Comparison of ENCODE assay signal across 11 cellular contexts in the genomic region with DNA sequence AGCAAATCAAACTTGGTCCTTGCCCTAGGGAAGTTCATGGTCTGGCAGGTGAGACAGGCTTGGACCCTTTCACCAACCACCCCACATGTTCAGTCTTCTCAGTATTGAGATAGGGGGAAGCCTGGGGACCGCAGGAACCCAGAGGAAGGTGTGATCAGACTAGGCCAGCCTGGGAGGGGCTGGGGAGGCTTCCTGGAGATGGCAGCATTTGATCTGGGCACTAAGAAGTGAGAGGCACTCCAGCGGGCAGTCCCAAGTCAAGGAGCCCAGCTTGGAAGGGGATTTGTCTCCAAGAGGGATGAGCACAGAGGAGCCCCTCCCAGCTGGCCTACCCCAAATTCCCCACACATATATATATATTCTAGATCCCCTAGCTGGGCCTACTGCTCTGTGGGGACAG. TPM values are rescaled to one million over a fixed set of nuclear protein-coding genes. Genes with fewer than 3 reads are reported as not detected.
DNase-seq lines count a peak whose midpoint lies in the region; ATAC-seq and TF ChIP-seq lines count a peak whose summit lies in the region.
"Had no signal": no experiment of that assay in that cellular context is flagged by ENCODE, and none has a peak within 500 bp of the region (broad histone marks: within the 10 kb centered on the region; RNA-seq: fewer than 3 reads in every experiment).

No MANE protein-coding gene starts in this region.

- H3K36me3 Mint-ChIP-seq in activated CD4-positive, alpha-beta T cell treated with anti-CD3 and anti-CD28 coated beads for 36 hours (ENCODE audit: low read depth) = no peaks in the 10 kb centered on the region
- no peaks in the 10 kb centered on the region for H3K36me3 Mint-ChIP-seq in T-cell

- DNase-seq in activated CD4-positive, alpha-beta T cell treated with anti-CD3 and anti-CD28 coated beads for 36 hours = no peak
- DNase-seq in activated CD4-positive, alpha-beta T cell treated with anti-CD3 and anti-CD28 coated beads, Interleukin-2, amount 50 U/mL, for 4 hours = no peak
- DNase-seq in T-cell (no peak), spleen (peak; percentile 70), foreskin fibroblast (no peak), NCI-H345 (lab: John Stamatoyannopoulos, UW) (no peak), NCI-H2107 treated with DMSO at 0.1 percent for 48 hours (lab: John Stamatoyannopoulos, UW; ENCODE audit: unreplicated experiment) (no peak)
- DNase-seq: EL had no signal

- H3K9me3 ChIP-seq in gastroesophageal sphincter (no peaks in the 10 kb centered on the region), spleen (no peaks in the 10 kb centered on the region)
- H3K9me3 ChIP-seq: A549, pancreas had no signal

- no peak for TF ChIP-seq EP300 in gastroesophageal sphincter (IDR thresholded peaks at IDR 0.05)

- H3K27me3 ChIP-seq in gastroesophageal sphincter (peaks cover 14% of the 10 kb centered on the region), spleen (replicated peaks in 1 of 7) (peaks cover 0 to 32% (median 7%) of the 10 kb centered on the region in 7 donors)

- POLR2A ChIA-PET in activated CD4-positive, alpha-beta T cell treated with anti-CD3 and anti-CD28 coated beads for 36 hours (lab: Charles Lee) = no interaction called here
- POLR2A ChIA-PET in T-cell (lab: Charles Lee) = no interaction called here

- peak; percentile 21 for ATAC-seq in activated CD4-positive, alpha-beta T cell treated with anti-CD3 and anti-CD28 coated beads for 36 hours
- ATAC-seq in T-cell (replicated peaks in 1 of 4) (peak in 3 of 4 experiments; percentile 33 to 37 (median 35)), gastroesophageal sphincter (no peak)
- ATAC-seq: A549, pancreas had no signal

- no peak overlapping the region for H3K4me3 ChIP-seq in gastroesophageal sphincter
- no peak overlapping the region for H3K4me3 ChIP-seq in spleen
- H3K4me3 ChIP-seq in foreskin fibroblast (ENCODE audit: low read depth in 1 of 2, low read length in 2 of 2) = no peak overlapping the region
- H3K4me3 ChIP-seq: A549, pancreas had no signal

- WGBS in gastroesophageal sphincter (ENCODE audit: low coverage in 1 of 2), 2 donors = 50% methylated on average over 1 of the region's 2 CpGs; no CpG with 5 or more reads in 1 of the 2 donors
- 31 to 59% (median 46%) methylated on average over 2 of the region's 2 CpGs for WGBS in spleen, 5 donors

- CTCF ChIA-PET in activated CD4-positive, alpha-beta T cell treated with anti-CD3 and anti-CD28 coated beads for 36 hours (lab: Charles Lee) = interaction anchor here (0.8 to 1.0 kb wide), 2 partner anchors 17 to 135 kb away, joined by 4 read pairs; no protein-coding TSS in a partner anchor
- CTCF ChIA-PET in T-cell (lab: Charles Lee) = no interaction called here

- no peak overlapping the region for H3K4me3 Mint-ChIP-seq in activated CD4-positive, alpha-beta T cell treated with anti-CD3 and anti-CD28 coated beads for 36 hours
- peak overlapping the region in 1 of 3 donors; percentile 67 for H3K4me3 Mint-ChIP-seq in T-cell

- TF ChIP-seq CTCF in gastroesophageal sphincter (IDR thresholded peaks at IDR 0.05) (no peak), spleen (IDR thresholded peaks at IDR 0.05 in 8 of 11, conservative IDR thresholded peaks at IDR 0.05 in 3 of 11) (no peak), foreskin fibroblast (IDR thresholded peaks at IDR 0.05; ENCODE audit: low read depth, low read length) (no peak)

- H3K36me3 ChIP-seq in gastroesophageal sphincter = peaks cover 0 to 18% of the 10 kb centered on the region in 2 donors
- H3K36me3 ChIP-seq in spleen = peaks cover 0 to 32% (median 5%) of the 10 kb centered on the region in 6 donors
- H3K36me3 ChIP-seq: pancreas had no signal

- peaks cover 0 to 22% (median 0%) of the 10 kb centered on the region in 3 donors for H3K4me1 ChIP-seq in gastroesophageal sphincter
- H3K4me1 ChIP-seq in spleen = peaks cover 19 to 74% (median 50%) of the 10 kb centered on the region in 6 donors
- H3K4me1 ChIP-seq: pancreas had no signal

- peak overlapping the region in 3 of 4 donors; percentile 2 to 74 (median 50) for H3K27ac ChIP-seq in gastroesophageal sphincter
- H3K27ac ChIP-seq in spleen = peak overlapping the region in 7 of 8 donors; percentile 20 to 83 (median 79)
- H3K27ac ChIP-seq: A549, pancreas had no signal

- peaks cover 19% of the 10 kb centered on the region for H3K27me3 Mint-ChIP-seq in activated CD4-positive, alpha-beta T cell treated with anti-CD3 and anti-CD28 coated beads for 36 hours
- H3K27me3 Mint-ChIP-seq in T-cell = peaks cover 22 to 24% of the 10 kb centered on the region in 2 donors

- intact Hi-C loops in activated CD4-positive, alpha-beta T cell treated with anti-CD3 and anti-CD28 coated beads for 36 hours (cut with DNase I, micrococcal nuclease) = no loop called here
- intact Hi-C loops in spleen (cut with DNase I; ENCODE audit: low total_unique reads) = no loop called here

- no peaks in the 10 kb centered on the region for H3K9me3 Mint-ChIP-seq in activated CD4-positive, alpha-beta T cell treated with anti-CD3 and anti-CD28 coated beads for 36 hours (ENCODE audit: low read depth)
- no peaks in the 10 kb centered on the region for H3K9me3 Mint-ChIP-seq in T-cell

- peak overlapping the region; percentile 58 for H3K27ac Mint-ChIP-seq in activated CD4-positive, alpha-beta T cell treated with anti-CD3 and anti-CD28 coated beads for 36 hours
- H3K27ac Mint-ChIP-seq in T-cell = peak overlapping the region; percentile 76 to 81

- no peak for TF ChIP-seq POLR2A in gastroesophageal sphincter (IDR thresholded peaks at IDR 0.05)
- TF ChIP-seq POLR2A in spleen (IDR thresholded peaks at IDR 0.05) = no peak

- peaks cover 16% of the 10 kb centered on the region for H3K4me1 Mint-ChIP-seq in activated CD4-positive, alpha-beta T cell treated with anti-CD3 and anti-CD28 coated beads for 36 hours
- H3K4me1 Mint-ChIP-seq in T-cell = peaks cover 24 to 47% (median 35%) of the 10 kb centered on the region in 3 donors

RNA-seq across cellular contexts. Expression of a gene that starts 5.4 kb away (rescaled TPM):
- 1 to 10 TPM; 4.7 to 5.7 TPM for total RNA-seq in activated CD4-positive, alpha-beta T cell treated with anti-CD3 and anti-CD28 coated beads for 36 hours
- 1 to 10 TPM in 3 of 5 donors, under 1 TPM in 2; 0.77 to 3.6 (median 2.2) TPM for total RNA-seq in T-cell
- total RNA-seq in gastroesophageal sphincter = 10 to 100 TPM; 22.7 to 37.6 (median 31.1) TPM
- 100 to 1,000 TPM in 3 of 7 donors, 10 to 100 TPM in 4; 44.1 to 214 (median 90.3) TPM for total RNA-seq in spleen
- 10 to 100 TPM; 25.9 to 29.5 (median 29.4) TPM for polyA plus RNA-seq in spleen
